ENCODE assay signal across 10 cellular contexts in genomic region chr11:5625281-5625680, GRCh38. TPM values are rescaled to one million over a fixed set of nuclear protein-coding genes. Genes with fewer than 3 reads are reported as not detected.
DNase-seq lines count a peak whose midpoint lies in the region; ATAC-seq and TF ChIP-seq lines count a peak whose summit lies in the region.
"Had no signal": no experiment of that assay in that cellular context is flagged by ENCODE, and none has a peak within 500 bp of the region (broad histone marks: within the 10 kb centered on the region; RNA-seq: fewer than 3 reads in every experiment).

No MANE protein-coding gene starts in this region.

- WGBS in body of pancreas, 2 donors = 13 to 29% methylated on average over 4 of the region's 4 CpGs
- WGBS in lung, 2 donors = 27 to 28% methylated on average over 4 of the region's 4 CpGs

- TF ChIP-seq CTCF in body of pancreas (IDR thresholded peaks at IDR 0.05) (no peak), lung (IDR thresholded peaks at IDR 0.05; ENCODE audit: control extremely low read depth, extremely low read depth) (no peak), upper lobe of right lung (IDR thresholded peaks at IDR 0.05) (no peak)

- intact Hi-C loops in body of pancreas (cut with DNase I) (no loop called here), upper lobe of right lung (cut with DNase I) (no loop called here)

- no peak for DNase-seq in activated naive CD4-positive, alpha-beta T cell treated with anti-CD3 and anti-CD28 coated beads, Interleukin-2, amount 10 ng/mL, durations not matched to agents 7 days and 5 days
- DNase-seq in activated naive CD4-positive, alpha-beta T cell treated with anti-CD3 and anti-CD28 coated beads, Interleukin-2, amount 50 U/mL, for 16 hours = no peak
- DNase-seq in body of pancreas = no peak
- DNase-seq in lung (ENCODE audit: low spot score) = no peak
- no peak for DNase-seq in upper lobe of right lung
- DNase-seq: DMS53 had no signal

- H3K9me3 ChIP-seq in body of pancreas (no peaks in the 10 kb centered on the region), lung (ENCODE audit: control insufficient read depth in 2 of 2, insufficient read depth in 1 of 2, low read length in 1 of 2) (no peaks in the 10 kb centered on the region), upper lobe of right lung (no peaks in the 10 kb centered on the region)

- H3K4me1 Mint-ChIP-seq in activated naive CD4-positive, alpha-beta T cell treated with anti-CD3 and anti-CD28 coated beads, Interleukin-2, amount 10 ng/mL, durations not matched to agents 7 days and 5 days = peaks cover 44% of the 10 kb centered on the region

- H3K36me3 ChIP-seq in body of pancreas (replicated peaks in 1 of 2; ENCODE audit: insufficient read depth in 1 of 2, low read depth in 2 of 2) (no peaks in the 10 kb centered on the region), lung (ENCODE audit: control insufficient read depth in 2 of 2, insufficient read depth in 2 of 2, low read length in 2 of 2) (no peaks in the 10 kb centered on the region), upper lobe of right lung (no peaks in the 10 kb centered on the region)

- peaks cover 29% of the 10 kb centered on the region for H3K4me1 ChIP-seq in body of pancreas
- peaks cover 10 to 12% of the 10 kb centered on the region in 2 donors for H3K4me1 ChIP-seq in lung (ENCODE audit: control insufficient read depth in 2 of 2, insufficient read depth in 2 of 2, low read length in 2 of 2)
- peaks cover 28% of the 10 kb centered on the region for H3K4me1 ChIP-seq in upper lobe of right lung

- H3K27ac ChIP-seq in body of pancreas = peak overlapping the region in 3 of 4 donors; percentile 49 to 79 (median 58)
- H3K27ac ChIP-seq in lung (ENCODE audit: low read depth in 1 of 2, low read length in 1 of 2) = peak overlapping the region; percentile 57 to 85
- H3K27ac ChIP-seq in upper lobe of right lung = peak overlapping the region; percentile 85

- no peak for ATAC-seq in body of pancreas
- ATAC-seq in lung (ENCODE audit: insufficient read depth, low FRiP score) = no peak
- no peak for ATAC-seq in upper lobe of right lung
- no peak for ATAC-seq in GM19467 (IDR thresholded peaks at IDR 0.05; ENCODE audit: unreplicated experiment)
- no peak for ATAC-seq in GM21619 (IDR thresholded peaks at IDR 0.05; ENCODE audit: unreplicated experiment)
- no peak for ATAC-seq in GM21367 (IDR thresholded peaks at IDR 0.05; ENCODE audit: unreplicated experiment)

- CTCF ChIA-PET in activated naive CD4-positive, alpha-beta T cell treated with anti-CD3 and anti-CD28 coated beads, Interleukin-2, amount 10 ng/mL, durations not matched to agents 7 days and 5 days (lab: Charles Lee) = interaction anchor here (0.7 to 1.1 kb wide), 2 partner anchors 26 to 59 kb away, joined by 3 to 4 read pairs; partner anchors contain the start of gene TRIM5

- H3K4me3 ChIP-seq in body of pancreas (peak overlapping the region; percentile 6 to 76), lung (peak overlapping the region; percentile 56), upper lobe of right lung (peak overlapping the region; percentile 69)

- peak overlapping the region; percentile 80 for H3K4me3 Mint-ChIP-seq in activated naive CD4-positive, alpha-beta T cell treated with anti-CD3 and anti-CD28 coated beads, Interleukin-2, amount 10 ng/mL, durations not matched to agents 7 days and 5 days

- no peak for TF ChIP-seq POLR2A in body of pancreas (IDR thresholded peaks at IDR 0.05)

- H3K27ac Mint-ChIP-seq in activated naive CD4-positive, alpha-beta T cell treated with anti-CD3 and anti-CD28 coated beads, Interleukin-2, amount 10 ng/mL, durations not matched to agents 7 days and 5 days = peak overlapping the region; percentile 70

- no peaks in the 10 kb centered on the region for H3K9me3 Mint-ChIP-seq in activated naive CD4-positive, alpha-beta T cell treated with anti-CD3 and anti-CD28 coated beads, Interleukin-2, amount 10 ng/mL, durations not matched to agents 7 days and 5 days

- no peaks in the 10 kb centered on the region for H3K27me3 ChIP-seq in body of pancreas
- no peaks in the 10 kb centered on the region for H3K27me3 ChIP-seq in lung (ENCODE audit: control insufficient read depth, insufficient read depth)
- H3K27me3 ChIP-seq in upper lobe of right lung = no peaks in the 10 kb centered on the region

- no peaks in the 10 kb centered on the region for H3K27me3 Mint-ChIP-seq in activated naive CD4-positive, alpha-beta T cell treated with anti-CD3 and anti-CD28 coated beads, Interleukin-2, amount 10 ng/mL, durations not matched to agents 7 days and 5 days

- peaks cover 12% of the 10 kb centered on the region for H3K36me3 Mint-ChIP-seq in activated naive CD4-positive, alpha-beta T cell treated with anti-CD3 and anti-CD28 coated beads, Interleukin-2, amount 10 ng/mL, durations not matched to agents 7 days and 5 days

RNA-seq across cellular contexts. Expression of gene TRIM34, which starts 0.5 kb away (rescaled TPM):
- total RNA-seq in body of pancreas (1 to 10 TPM; 2.9 to 4.6 TPM), lung (10 to 100 TPM in 1 of 2 donors, 1 to 10 TPM in 1; 8.5 to 10.9 TPM), upper lobe of right lung (10.4 TPM)
- polyA plus RNA-seq in lung = 1 to 10 TPM; 4.1 to 8.0 TPM

RNA-seq across cellular contexts. Expression of gene TRIM6, which starts 28.8 kb away (rescaled TPM):
- total RNA-seq in body of pancreas (1 to 10 TPM; 2.1 to 2.6 TPM), lung (1 to 10 TPM; 2.5 to 4.2 TPM), upper lobe of right lung (2.4 TPM)
- polyA plus RNA-seq in lung = 1 to 10 TPM; 2.1 to 3.1 TPM

RNA-seq across cellular contexts. Expression of gene OR52B6, which starts 44.6 kb away (rescaled TPM):
- total RNA-seq in body of pancreas (not detected), lung (not detected), upper lobe of right lung (not detected)
- not detected for polyA plus RNA-seq in lung
- total RNA-seq: subcutaneous adipose tissue had no signal

RNA-seq across cellular contexts. Expression of gene TRIM5, which starts 59.6 kb away (rescaled TPM):
- total RNA-seq in body of pancreas (10 to 100 TPM; 18.7 to 25.1 TPM), lung (10 to 100 TPM; 34.1 to 46.0 TPM), upper lobe of right lung (44.4 TPM)
- 10 to 100 TPM; 12.3 to 15.3 TPM for polyA plus RNA-seq in lung
